11 cellular contexts compared by ENCODE assay signal in the genomic region with DNA sequence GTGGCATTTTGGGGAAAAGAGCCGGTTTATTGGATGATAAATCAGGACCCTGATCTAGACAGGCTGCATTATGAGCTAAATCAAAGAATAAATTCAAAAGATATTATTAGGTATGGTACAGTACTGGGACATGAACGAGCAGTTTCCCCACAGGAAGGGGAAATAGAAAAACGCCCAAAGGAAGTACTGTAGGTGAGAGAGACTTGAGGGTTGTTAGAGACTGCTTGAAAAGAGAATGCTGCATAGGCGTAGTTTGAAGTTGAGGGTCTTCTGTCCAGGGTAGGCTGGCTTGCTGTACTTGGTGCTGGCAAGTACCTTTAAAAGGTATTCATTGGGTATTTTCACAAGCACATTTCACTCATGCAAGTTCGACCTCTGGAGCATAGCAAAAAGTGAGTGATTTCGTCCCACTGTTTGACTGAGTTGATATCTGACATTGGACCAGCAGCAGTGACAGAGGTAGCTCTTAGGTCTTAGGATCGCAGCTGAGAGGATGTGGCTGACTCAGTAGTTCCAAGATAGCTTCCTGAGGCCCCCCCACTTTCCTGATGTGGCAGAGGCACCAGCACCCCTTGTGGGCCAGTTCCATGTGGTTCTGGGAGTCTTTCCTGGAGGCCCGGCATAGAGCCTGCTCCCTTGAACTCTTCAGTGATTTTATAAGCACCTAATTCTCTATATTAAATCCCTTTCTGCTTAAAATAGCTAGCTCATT.
A peak's percentile ranks its signal among the peaks of the same experiment; 100 is the strongest.
DNase-seq lines count a peak whose midpoint lies in the region; ATAC-seq lines count a peak whose summit lies in the region.
"Had no signal": no experiment of that assay in that cellular context is flagged by ENCODE, and none has a peak within 500 bp of the region (broad histone marks: within the 10 kb centered on the region; RNA-seq: fewer than 3 reads in every experiment).

No MANE protein-coding gene starts in this region.

- H3K27me3 ChIP-seq in right cardiac atrium (ENCODE audit: control insufficient read depth, insufficient read depth): no peaks in the 10 kb centered on the region
- H3K27me3 ChIP-seq: breast epithelium, suprapubic skin had no signal

- H3K27me3 Mint-ChIP-seq in activated T-helper 17 cell treated with anti-CD3 and anti-CD28 coated beads, Interleukin-2, amount 50 U/mL, for 72 hours: no peaks in the 10 kb centered on the region

- peak overlapping the region; percentile 91 for H3K27ac Mint-ChIP-seq in activated T-helper 17 cell treated with anti-CD3 and anti-CD28 coated beads, Interleukin-2, amount 50 U/mL, for 72 hours

- H3K36me3 Mint-ChIP-seq in activated T-helper 17 cell treated with anti-CD3 and anti-CD28 coated beads, Interleukin-2, amount 50 U/mL, for 72 hours (ENCODE audit: low read depth): peaks cover 21% of the 10 kb centered on the region

- peaks cover 69% of the 10 kb centered on the region for H3K4me1 Mint-ChIP-seq in activated T-helper 17 cell treated with anti-CD3 and anti-CD28 coated beads, Interleukin-2, amount 50 U/mL, for 72 hours

- no peaks in the 10 kb centered on the region for H3K9me3 Mint-ChIP-seq in activated T-helper 17 cell treated with anti-CD3 and anti-CD28 coated beads, Interleukin-2, amount 50 U/mL, for 72 hours

- peak overlapping the region; percentile 74 for H3K27ac ChIP-seq in right cardiac atrium (ENCODE audit: low read length)
- H3K27ac ChIP-seq: 22Rv1, suprapubic skin had no signal

- peak; percentile 31 for DNase-seq in DMS 273 (lab: John Stamatoyannopoulos, UW; ENCODE audit: unreplicated experiment)
- no peak for DNase-seq in DMS 273 treated with DMSO at 0.1 percent for 48 hours (lab: John Stamatoyannopoulos, UW)
- DNase-seq in right cardiac atrium: no peak
- peak; percentile 6 for DNase-seq in stimulated activated naive CD4-positive, alpha-beta T cell treated with Interleukin-2 at 50 U/mL for 16 hours (lab: John Stamatoyannopoulos, UW)
- DNase-seq in GM19240 (ENCODE audit: insufficient read length, low spot score): no peak
- DNase-seq in NCI-H774 (lab: John Stamatoyannopoulos, UW): no peak

- WGBS in right cardiac atrium: 56% methylated on average over 8 of the region's 8 CpGs

- H3K9me3 ChIP-seq in right cardiac atrium (ENCODE audit: control insufficient read depth, low read length): no peaks in the 10 kb centered on the region
- H3K9me3 ChIP-seq: breast epithelium, suprapubic skin had no signal

- peak; percentile 42 for ATAC-seq in activated T-helper 17 cell treated with anti-CD3 and anti-CD28 coated beads, Interleukin-2, amount 50 U/mL, for 72 hours (replicated peaks)
- ATAC-seq in right cardiac atrium: peak; percentile 38 to 83
- no peak for ATAC-seq in HG02938 (IDR thresholded peaks at IDR 0.05; ENCODE audit: unreplicated experiment)

- no peak overlapping the region for H3K4me3 ChIP-seq in right cardiac atrium (ENCODE audit: low read length)
- H3K4me3 ChIP-seq: breast epithelium, suprapubic skin had no signal

- peak overlapping the region; percentile 89 for H3K4me3 Mint-ChIP-seq in activated T-helper 17 cell treated with anti-CD3 and anti-CD28 coated beads, Interleukin-2, amount 50 U/mL, for 72 hours

- intact Hi-C loops in right cardiac atrium (cut with DNase I): no loop called here

- peaks cover 2% of the 10 kb centered on the region for H3K4me1 ChIP-seq in right cardiac atrium (ENCODE audit: control insufficient read depth, insufficient read depth, low read length)
- H3K4me1 ChIP-seq: breast epithelium had no signal

Comparison
In these comparisons a context has a peak if more than half of its experiments do, and no peak if none do; other contexts are left out.
1. DNase-seq: peak in DMS 273 (single experiment) and stimulated activated naive CD4-positive, alpha-beta T cell treated with Interleukin-2 at 50 U/mL for 16 hours (single experiment); none in DMS 273 treated with DMSO at 0.1 percent for 48 hours (single experiment), right cardiac atrium (0 of 3), GM19240 (single experiment) and NCI-H774 (single experiment).